In the genomic region with DNA sequence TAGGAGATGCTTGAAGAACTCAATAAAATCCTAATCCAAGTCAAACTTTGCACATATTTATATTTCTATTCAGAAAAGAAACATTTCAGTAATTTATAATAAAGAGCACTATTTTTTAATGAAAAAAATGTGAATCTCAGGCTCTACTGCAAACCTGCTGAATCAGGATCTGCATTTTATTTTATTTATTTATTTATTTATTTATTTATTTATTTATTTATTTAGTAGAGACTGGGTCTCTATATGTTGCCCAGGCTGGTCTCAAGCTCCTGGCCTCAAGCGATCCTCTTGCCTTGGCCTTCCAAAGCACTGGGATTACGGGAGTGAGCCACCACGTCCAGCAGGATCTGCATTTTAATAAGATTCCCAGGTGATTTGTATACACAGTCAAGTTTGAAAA, we compare ENCODE assay signal across 31 cellular contexts. TPM values are rescaled to one million over a fixed set of nuclear protein-coding genes. Genes with fewer than 3 reads are reported as not detected.
"Had no signal": no experiment of that assay in that cellular context is flagged by ENCODE, and none has a peak within 500 bp of the region (broad histone marks: within the 10 kb centered on the region; RNA-seq: fewer than 3 reads in every experiment).

No MANE protein-coding gene starts in this region.

- H3K36me3 ChIP-seq: stomach, suprapubic skin, thoracic aorta, thyroid gland, tibial artery, tibial nerve, transverse colon, upper lobe of left lung, upper lobe of right lung, uterus, vagina had no signal

- ATAC-seq: stimulated activated effector memory CD8-positive, alpha-beta T cell treated with anti-CD3 and anti-CD28 coated beads, Interleukin-12 subunit alpha, Interleukin-12 subunit beta, amount 100 ng/mL, for 72 hours; stimulated activated memory B cell treated with anti-CD40 and anti-IgM and Interleukin-4, amounts not matched to agents 10 μg/mL and 1 μg/mL and 100 μg/mL, for 72 hours; stimulated activated naive B cell treated with anti-CD40 and anti-IgM and Interleukin-4, amounts not matched to agents 10 μg/mL and 1 μg/mL and 100 μg/mL, for 72 hours; stimulated activated naive CD8-positive, alpha-beta T cell treated with anti-CD3 and anti-CD28 coated beads, Interleukin-15, amount 100 ng/mL, for 72 hours; stimulated activated naive CD8-positive, alpha-beta T cell treated with anti-CD3 and anti-CD28 coated beads, Interleukin-15, Interleukin-2, amounts not matched to agents 100 U/mL and 50 U/mL, for 24 hours; upper lobe of right lung had no signal

- H3K9me3 ChIP-seq: stomach, suprapubic skin, testis, thoracic aorta, thyroid gland, tibial artery, tibial nerve, transverse colon, upper lobe of left lung, upper lobe of right lung, uterus, vagina had no signal

- H3K4me3 Mint-ChIP-seq: stimulated activated effector memory CD8-positive, alpha-beta T cell treated with anti-CD3 and anti-CD28 coated beads, Interleukin-12 subunit alpha, Interleukin-12 subunit beta, amount 100 ng/mL, for 72 hours; stimulated activated memory B cell treated with anti-CD40 and anti-IgM and Interleukin-4, amounts not matched to agents 10 μg/mL and 1 μg/mL and 100 μg/mL, for 72 hours; stimulated activated naive B cell treated with anti-CD40 and anti-IgM and Interleukin-4, amounts not matched to agents 10 μg/mL and 1 μg/mL and 100 μg/mL, for 72 hours; stimulated activated naive CD8-positive, alpha-beta T cell treated with anti-CD3 and anti-CD28 coated beads, Interleukin-15, amount 100 ng/mL, for 72 hours; stimulated activated naive CD8-positive, alpha-beta T cell treated with anti-CD3 and anti-CD28 coated beads, Interleukin-15, Interleukin-2, amounts not matched to agents 100 ng/mL and 50 ng/mL, for 24 hours; type B pancreatic cell had no signal

- H3K27ac ChIP-seq: stomach, suprapubic skin, testis, thoracic aorta, thyroid gland, tibial artery, tibial nerve, transverse colon, upper lobe of left lung, upper lobe of right lung, uterus, vagina had no signal

- H3K27me3 Mint-ChIP-seq: stimulated activated naive CD8-positive, alpha-beta T cell treated with anti-CD3 and anti-CD28 coated beads, Interleukin-15, Interleukin-2, amounts not matched to agents 100 ng/mL and 50 ng/mL, for 24 hours had no signal

- H3K36me3 Mint-ChIP-seq: stimulated activated effector memory CD8-positive, alpha-beta T cell treated with anti-CD3 and anti-CD28 coated beads, Interleukin-12 subunit alpha, Interleukin-12 subunit beta, amount 100 ng/mL, for 72 hours; stimulated activated memory B cell treated with anti-CD40 and anti-IgM and Interleukin-4, amounts not matched to agents 10 μg/mL and 1 μg/mL and 100 μg/mL, for 72 hours; stimulated activated naive B cell treated with anti-CD40 and anti-IgM and Interleukin-4, amounts not matched to agents 10 μg/mL and 1 μg/mL and 100 μg/mL, for 72 hours; type B pancreatic cell had no signal

- DNase-seq: stimulated activated CD4-positive, alpha-beta T cell treated with anti-CD3 and anti-CD28 coated beads, Interleukin-2, amount 100 ng/mL, for 48 hours; stimulated activated CD4-positive, alpha-beta T cell treated with anti-CD3 and anti-CD28 coated beads, Interleukin-4, amount 100 ng/mL, for 1 hour; stimulated activated CD4-positive, alpha-beta T cell treated with anti-CD3 and anti-CD28 coated beads, Interleukin-4, amount 100 ng/mL, for 24 hours; stimulated activated CD4-positive, alpha-beta T cell treated with anti-CD3 and anti-CD28 coated beads, Interleukin-4, amount 100 ng/mL, for 4 hours; stimulated activated CD8-positive, alpha-beta memory T cell treated with anti-CD3 and anti-CD28 coated beads, Interleukin-4, amount 100 ng/mL, for 48 hours; stimulated activated naive B cell treated with anti-CD40 and anti-IgM and Interleukin-4, amounts not matched to agents 10 μg/mL and 1 μg/mL and 100 μg/mL, for 72 hours; stimulated activated naive CD4-positive, alpha-beta T cell; stimulated activated naive CD4-positive, alpha-beta T cell treated with Interleukin-2 at 50 U/mL for 16 hours; stimulated activated naive CD8-positive, alpha-beta T cell treated with anti-CD3 and anti-CD28 coated beads, Interleukin-15, amount 100 ng/mL, for 72 hours; stimulated activated naive CD8-positive, alpha-beta T cell treated with anti-CD3 and anti-CD28 coated beads, Interleukin-15, Interleukin-2, amounts not matched to agents 100 U/mL and 50 U/mL, for 24 hours; stomach; substantia nigra; testis; thyroid gland; tibial artery; transverse colon; trophoblast cell; upper lobe of left lung; upper lobe of right lung; uterus had no signal

- FAIRE-seq: urothelium cell line had no signal

- H3K4me3 ChIP-seq: stomach, suprapubic skin, testis, thoracic aorta, thyroid gland, tibial artery, tibial nerve, transverse colon, upper lobe of left lung, upper lobe of right lung, uterus, vagina had no signal

- H3K27ac Mint-ChIP-seq: stimulated activated effector memory CD8-positive, alpha-beta T cell treated with anti-CD3 and anti-CD28 coated beads, Interleukin-12 subunit alpha, Interleukin-12 subunit beta, amount 100 ng/mL, for 72 hours; stimulated activated memory B cell treated with anti-CD40 and anti-IgM and Interleukin-4, amounts not matched to agents 10 μg/mL and 1 μg/mL and 100 μg/mL, for 72 hours; stimulated activated naive B cell treated with anti-CD40 and anti-IgM and Interleukin-4, amounts not matched to agents 10 μg/mL and 1 μg/mL and 100 μg/mL, for 72 hours; stimulated activated naive CD8-positive, alpha-beta T cell treated with anti-CD3 and anti-CD28 coated beads, Interleukin-15, amount 100 ng/mL, for 72 hours; stimulated activated naive CD8-positive, alpha-beta T cell treated with anti-CD3 and anti-CD28 coated beads, Interleukin-15, Interleukin-2, amounts not matched to agents 100 ng/mL and 50 ng/mL, for 24 hours; type B pancreatic cell had no signal

- H3K4me1 ChIP-seq: suprapubic skin, testis, thyroid gland, tibial nerve, transverse colon, upper lobe of right lung, uterus, vagina had no signal

- H3K27me3 ChIP-seq: suprapubic skin, testis, tibial artery, transverse colon, upper lobe of left lung, upper lobe of right lung, uterus, vagina had no signal

- H3K9me3 Mint-ChIP-seq: stimulated activated effector memory CD8-positive, alpha-beta T cell treated with anti-CD3 and anti-CD28 coated beads, Interleukin-12 subunit alpha, Interleukin-12 subunit beta, amount 100 ng/mL, for 72 hours; stimulated activated memory B cell treated with anti-CD40 and anti-IgM and Interleukin-4, amounts not matched to agents 10 μg/mL and 1 μg/mL and 100 μg/mL, for 72 hours; stimulated activated naive B cell treated with anti-CD40 and anti-IgM and Interleukin-4, amounts not matched to agents 10 μg/mL and 1 μg/mL and 100 μg/mL, for 72 hours; stimulated activated naive CD8-positive, alpha-beta T cell treated with anti-CD3 and anti-CD28 coated beads, Interleukin-15, amount 100 ng/mL, for 72 hours; stimulated activated naive CD8-positive, alpha-beta T cell treated with anti-CD3 and anti-CD28 coated beads, Interleukin-15, Interleukin-2, amounts not matched to agents 100 ng/mL and 50 ng/mL, for 24 hours; type B pancreatic cell had no signal

RNA-seq across cellular contexts. Expression of a gene that starts 16.0 kb away (rescaled TPM):
- total RNA-seq: stomach, subcutaneous adipose tissue, suprapubic skin, temporal lobe, thoracic aorta, thyroid gland, upper lobe of left lung, upper lobe of right lung, vagina had no signal
- polyA plus RNA-seq: stomach had no signal
